In the genomic region with DNA sequence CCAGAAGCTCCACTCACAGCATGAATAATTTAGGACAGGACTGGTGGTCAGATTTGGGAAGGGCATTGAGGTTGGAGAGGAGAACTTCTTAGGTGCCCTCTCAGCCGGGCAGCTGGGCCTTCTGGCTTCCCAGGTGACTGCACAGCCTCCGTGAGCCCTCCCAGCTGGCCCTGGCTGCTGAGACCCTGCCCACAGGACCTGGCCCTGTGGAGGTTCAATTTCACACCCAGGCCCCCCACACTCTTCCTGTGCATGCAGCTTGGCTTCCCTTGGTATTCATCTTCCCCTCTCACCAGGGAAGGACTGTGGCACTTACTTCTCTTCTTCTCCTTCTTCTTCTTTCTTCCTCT, we compare ENCODE assay signal across 18 cellular contexts. TPM values are rescaled to one million over a fixed set of nuclear protein-coding genes. Genes with fewer than 3 reads are reported as not detected.
DNase-seq lines count a peak whose midpoint lies in the region; ATAC-seq and TF ChIP-seq lines count a peak whose summit lies in the region.
"Had no signal": no experiment of that assay in that cellular context is flagged by ENCODE, and none has a peak within 500 bp of the region (broad histone marks: within the 10 kb centered on the region; RNA-seq: fewer than 3 reads in every experiment).

No MANE protein-coding gene starts in this region.

- intact Hi-C loops in heart right ventricle (cut with DNase I), result no loop called here
- intact Hi-C loops in left ventricle myocardium superior (cut with micrococcal nuclease), result no loop called here
- intact Hi-C loops in body of pancreas (cut with DNase I), result no loop called here
- intact Hi-C loops in ovary (cut with DNase I), result no loop called here
- intact Hi-C loops in vagina (cut with DNase I), result no loop called here

- in situ Hi-C loops in GM13976 (cut with MboI; ENCODE audit: low sequenced_read_pairs, unreplicated experiment), result no loop called here

- H3K4me3 ChIP-seq in heart right ventricle, result no peak overlapping the region
- H3K4me3 ChIP-seq in body of pancreas, result no peak overlapping the region
- H3K4me3 ChIP-seq in ovary, result no peak overlapping the region
- H3K4me3 ChIP-seq in vagina, result no peak overlapping the region
- H3K4me3 ChIP-seq: HAP-1, skin epidermis had no signal

- DNase-seq in heart right ventricle (no peak), left ventricle myocardium superior (no peak), body of pancreas (no peak), ovary (no peak), vagina (ENCODE audit: extremely low spot score in 2 of 2) (no peak), foreskin melanocyte (no peak), iPS-NIHi11 (ENCODE audit: low spot score) (no peak), GM13976 (ENCODE audit: low spot score) (no peak)
- DNase-seq: ACHN; activated CD4-positive, CD25-positive, alpha-beta regulatory T cell treated with anti-CD3 and anti-CD28 coated beads, Interleukin-2, amount 50 U/mL, for 72 hours; activated CD8-positive, alpha-beta T cell treated with anti-CD3 and anti-CD28 coated beads, Interleukin-2, amount 10 ng/mL, durations not matched to agents 7 days and 5 days; activated T-cell treated with anti-CD3 and anti-CD28 coated beads, Interleukin-2, amount 50 U/mL, for 1 hour; NCI-H1417; NCI-H524; stimulated activated CD4-positive, alpha-beta T cell treated with anti-CD3 and anti-CD28 coated beads, Interleukin-2, amount 100 ng/mL, for 48 hours; stimulated activated naive CD8-positive, alpha-beta T cell treated with anti-CD3 and anti-CD28 coated beads, Interleukin-15, Interleukin-2, amounts not matched to agents 100 U/mL and 50 U/mL, for 24 hours had no signal

- no peaks in the 10 kb centered on the region for H3K36me3 ChIP-seq in heart right ventricle
- H3K36me3 ChIP-seq in body of pancreas (replicated peaks in 1 of 2; ENCODE audit: insufficient read depth in 1 of 2, low read depth in 2 of 2), result no peaks in the 10 kb centered on the region
- H3K36me3 ChIP-seq in ovary, result no peaks in the 10 kb centered on the region
- no peaks in the 10 kb centered on the region for H3K36me3 ChIP-seq in vagina
- H3K36me3 ChIP-seq: HAP-1 had no signal

- H3K27me3 ChIP-seq in heart right ventricle, result peaks cover 0 to 18% (median 2%) of the 10 kb centered on the region in 7 donors
- H3K27me3 ChIP-seq in body of pancreas, result peaks cover 0 to 2% of the 10 kb centered on the region in 2 donors
- H3K27me3 ChIP-seq in ovary, result no peaks in the 10 kb centered on the region
- H3K27me3 ChIP-seq in vagina, result no peaks in the 10 kb centered on the region

- TF ChIP-seq EP300 in ovary (IDR thresholded peaks at IDR 0.05), result no peak

- H3K27ac ChIP-seq in heart right ventricle (peak overlapping the region in 6 of 10 donors; percentile 15 to 56 (median 28)), body of pancreas (peak overlapping the region; percentile 33 to 79 (median 66)), ovary (peak overlapping the region; percentile 40 to 67), vagina (peak overlapping the region; percentile 78)
- H3K27ac ChIP-seq: skin epidermis had no signal

- TF ChIP-seq CTCF in heart right ventricle (IDR thresholded peaks at IDR 0.05) (no peak), body of pancreas (IDR thresholded peaks at IDR 0.05) (no peak), ovary (IDR thresholded peaks at IDR 0.05) (no peak), vagina (IDR thresholded peaks at IDR 0.05) (no peak), GM13976 (IDR thresholded peaks at IDR 0.05; ENCODE audit: borderline replicate concordance, control extremely low read depth, extremely low read depth, insufficient read depth, missing control alignments) (no peak)

- ATAC-seq in heart right ventricle, result peak in 2 of 8 donors; percentile 13 to 45
- no peak for ATAC-seq in left ventricle myocardium superior
- ATAC-seq in body of pancreas, result no peak
- ATAC-seq: activated CD8-positive, alpha-beta T cell treated with anti-CD3 and anti-CD28 coated beads, Interleukin-2, amount 10 ng/mL, durations not matched to agents 7 days and 5 days; stimulated activated naive CD8-positive, alpha-beta T cell treated with anti-CD3 and anti-CD28 coated beads, Interleukin-15, Interleukin-2, amounts not matched to agents 100 U/mL and 50 U/mL, for 24 hours had no signal

- H3K4me1 ChIP-seq in heart right ventricle (peaks cover 2 to 17% (median 11%) of the 10 kb centered on the region in 9 donors), body of pancreas (peaks cover 18% of the 10 kb centered on the region), ovary (ENCODE audit: insufficient read depth) (peaks cover 7% of the 10 kb centered on the region), vagina (peaks cover 14% of the 10 kb centered on the region)
- H3K4me1 ChIP-seq: HAP-1 had no signal

- WGBS in heart right ventricle, 2 donors, result 67 to 83% methylated on average over 2 of the region's 2 CpGs
- WGBS in body of pancreas, 2 donors, result 25 to 39% methylated on average over 2 of the region's 2 CpGs
- 34 to 83% (median 35%) methylated on average over 2 of the region's 2 CpGs for WGBS in ovary, 3 donors

- H3K9me3 ChIP-seq in heart right ventricle (peaks cover 0 to 2% (median 0%) of the 10 kb centered on the region in 11 donors), body of pancreas (no peaks in the 10 kb centered on the region), ovary (no peaks in the 10 kb centered on the region), vagina (no peaks in the 10 kb centered on the region)
- H3K9me3 ChIP-seq: HAP-1 had no signal

- TF ChIP-seq POLR2A in body of pancreas (IDR thresholded peaks at IDR 0.05), result no peak
- TF ChIP-seq POLR2A in ovary (IDR thresholded peaks at IDR 0.05), result no peak
- no peak for TF ChIP-seq POLR2A in vagina (IDR thresholded peaks at IDR 0.05)

RNA-seq across cellular contexts. Expression of a gene that starts 50.6 kb away (rescaled TPM):
- total RNA-seq in heart right ventricle, result 100 to 1,000 TPM; 303 to 646 (median 513) TPM
- 1,000 to 10,000 TPM; 1,540 to 6,035 TPM for polyA plus RNA-seq in heart right ventricle
- total RNA-seq in left ventricle myocardium superior, result 782 TPM
- total RNA-seq in body of pancreas, result 100 to 1,000 TPM; 192 to 243 TPM
- 100 to 1,000 TPM; 126 to 378 (median 195) TPM for total RNA-seq in ovary
- polyA plus RNA-seq in ovary, result 100 to 1,000 TPM; 438 to 492 TPM
- 534 TPM for total RNA-seq in vagina

Comparison
In these comparisons a context has a peak if more than half of its experiments do, and no peak if none do; other contexts are left out.
1. H3K27ac ChIP-seq: peak in every context shown above with its lines; median percentile 78 in vagina; 66 in body of pancreas; 54 in ovary; 28 in heart right ventricle.